Comparison of ENCODE assay signal across 17 cellular contexts in genomic region chr22:37503183-37503683, GRCh38. TPM values are rescaled to one million over a fixed set of nuclear protein-coding genes. Genes with fewer than 3 reads are reported as not detected.
DNase-seq lines count a peak whose midpoint lies in the region; ATAC-seq and TF ChIP-seq lines count a peak whose summit lies in the region.
"Had no signal": no experiment of that assay in that cellular context is flagged by ENCODE, and none has a peak within 500 bp of the region (broad histone marks: within the 10 kb centered on the region; RNA-seq: fewer than 3 reads in every experiment).

No MANE protein-coding gene starts in this region.

- H3K27ac ChIP-seq in C4-2B (peak overlapping the region; percentile 59), adrenal gland (peak overlapping the region; percentile 64 to 92 (median 85)), right lobe of liver (peak overlapping the region; percentile 62 to 95 (median 87)), skeletal muscle tissue (ENCODE audit: low read depth, low read length) (peak overlapping the region; percentile 76)
- H3K27ac ChIP-seq: GM23248 had no signal

- DNase-seq in adrenal gland (no peak), right lobe of liver (no peak), OCI-M1 (lab: John Stamatoyannopoulos, UW) (no peak), mesothelial cell of epicardium (ENCODE audit: low spot score in 2 of 2, unreplicated experiment in 2 of 2) (no peak), GOT3 (lab: John Stamatoyannopoulos, UW) (no peak)
- DNase-seq: activated CD8-positive, alpha-beta memory T cell treated with anti-CD3 and anti-CD28 coated beads for 24 hours; GM23248; MG63; NCI-H187; NCI-H510A treated with DMSO at 0.1 percent for 48 hours; substantia nigra had no signal

- ATAC-seq in right lobe of liver (no peak), GM19397 (IDR thresholded peaks at IDR 0.05; ENCODE audit: unreplicated experiment) (no peak)

- no peak for TF ChIP-seq CTCF in C4-2B (conservative IDR thresholded peaks at IDR 0.05)
- TF ChIP-seq CTCF in adrenal gland (IDR thresholded peaks at IDR 0.05) = no peak
- no peak for TF ChIP-seq CTCF in right lobe of liver (IDR thresholded peaks at IDR 0.05)
- TF ChIP-seq CTCF in mesothelial cell of epicardium (IDR thresholded peaks at IDR 0.05; ENCODE audit: unreplicated experiment) = no peak

- no peaks in the 10 kb centered on the region for H3K9me3 Mint-ChIP-seq in mesothelial cell of epicardium
- H3K9me3 Mint-ChIP-seq: dendritic cell treated with granulocyte-macrophage colony-stimulating factor and Interleukin-4, amounts not matched to agents 40 ng/mL and 50 ng/mL, for 4 days had no signal

- intact Hi-C loops in adrenal gland (cut with DNase I) = no loop called here
- intact Hi-C loops in right lobe of liver (cut with DNase I) = no loop called here

- H3K27me3 Mint-ChIP-seq in mesothelial cell of epicardium (ENCODE audit: low read depth) = no peaks in the 10 kb centered on the region

- no peak for TF ChIP-seq POLR2A in adrenal gland (IDR thresholded peaks at IDR 0.05)
- TF ChIP-seq POLR2A in right lobe of liver (IDR thresholded peaks at IDR 0.05) = no peak

- H3K9me3 ChIP-seq in adrenal gland (replicated peaks in 1 of 3) = no peaks in the 10 kb centered on the region
- H3K9me3 ChIP-seq in right lobe of liver = no peaks in the 10 kb centered on the region
- no peaks in the 10 kb centered on the region for H3K9me3 ChIP-seq in skeletal muscle tissue (ENCODE audit: control insufficient read depth in 3 of 3, low read length in 3 of 3)
- H3K9me3 ChIP-seq: MG63 had no signal

- whole genome bisulfite sequencing in adrenal gland, 4 donors = 52 to 72% (median 67%) methylated on average over 3 of the region's 3 CpGs
- WGBS in right lobe of liver (ENCODE audit: insufficient coverage, low coverage, low lambda C conversion rate, missing lambda C conversion rate) = 63% methylated on average over 2 of the region's 3 CpGs

- H3K36me3 ChIP-seq in adrenal gland (replicated peaks in 1 of 2) (peaks cover 0 to 6% of the 10 kb centered on the region in 2 donors), right lobe of liver (peaks cover 0 to 3% (median 0%) of the 10 kb centered on the region in 4 donors), skeletal muscle tissue (ENCODE audit: control insufficient read depth in 3 of 3, insufficient read depth in 3 of 3, low read length in 3 of 3) (peaks cover 0 to 5% (median 0%) of the 10 kb centered on the region in 3 donors)

- H3K27ac Mint-ChIP-seq in mesothelial cell of epicardium = no peak overlapping the region
- H3K27ac Mint-ChIP-seq: dendritic cell treated with granulocyte-macrophage colony-stimulating factor and Interleukin-4, amounts not matched to agents 40 ng/mL and 50 ng/mL, for 4 days had no signal

- H3K27me3 ChIP-seq in adrenal gland (no peaks in the 10 kb centered on the region), right lobe of liver (no peaks in the 10 kb centered on the region), skeletal muscle tissue (ENCODE audit: control insufficient read depth in 3 of 3, insufficient read depth in 3 of 3, low read length in 3 of 3) (peaks cover 7 to 20% (median 10%) of the 10 kb centered on the region in 3 donors)
- H3K27me3 ChIP-seq: MG63 had no signal

- H3K4me3 ChIP-seq in adrenal gland = no peak overlapping the region
- no peak overlapping the region for H3K4me3 ChIP-seq in right lobe of liver
- H3K4me3 ChIP-seq in skeletal muscle tissue (ENCODE audit: low read length in 3 of 3) = no peak overlapping the region
- H3K4me3 ChIP-seq: GM23248, MG63, smooth muscle cell had no signal

- H3K36me3 Mint-ChIP-seq in mesothelial cell of epicardium = peaks cover 7% of the 10 kb centered on the region

- H3K4me3 Mint-ChIP-seq in mesothelial cell of epicardium = no peak overlapping the region
- H3K4me3 Mint-ChIP-seq: dendritic cell treated with granulocyte-macrophage colony-stimulating factor and Interleukin-4, amounts not matched to agents 40 ng/mL and 50 ng/mL, for 4 days had no signal

- peaks cover 29% of the 10 kb centered on the region for H3K4me1 Mint-ChIP-seq in mesothelial cell of epicardium

- H3K4me1 ChIP-seq in adrenal gland (replicated peaks in 1 of 2) (peaks cover 37 to 46% of the 10 kb centered on the region in 2 donors), right lobe of liver (peaks cover 0 to 56% (median 35%) of the 10 kb centered on the region in 4 donors), skeletal muscle tissue (ENCODE audit: control insufficient read depth in 3 of 3, insufficient read depth in 3 of 3, low read length in 3 of 3) (peaks cover 38 to 74% (median 49%) of the 10 kb centered on the region in 3 donors)

- peak overlapping the region in 2 of 3 donors; percentile 38 to 50 for H3K9ac ChIP-seq in skeletal muscle tissue (ENCODE audit: low read depth in 1 of 3, low read length in 3 of 3)
- H3K9ac ChIP-seq: GM23248 had no signal

RNA-seq across cellular contexts. Expression of gene CARD10, which starts 16.0 kb away (rescaled TPM):
- total RNA-seq in adrenal gland = 10 to 100 TPM; 14.0 to 34.2 (median 20.9) TPM
- polyA plus RNA-seq in adrenal gland = 10 to 100 TPM in 2 of 3 donors, 1 to 10 TPM in 1; 4.7 to 24.4 (median 17.4) TPM
- 10 to 100 TPM in 5 of 6 experiments, 1 to 10 TPM in 1; 9.0 to 27.8 (median 14.2) TPM for total RNA-seq in right lobe of liver
- total RNA-seq in skeletal muscle tissue = 5.7 TPM
- 12.2 to 13.6 TPM (median 13.1 TPM) in 3 replicates for total RNA-seq in mesothelial cell of epicardium

RNA-seq across cellular contexts. Expression of gene MFNG, which starts 17.0 kb away (rescaled TPM):
- total RNA-seq in adrenal gland (10 to 100 TPM; 16.2 to 27.6 (median 22.7) TPM), right lobe of liver (10 to 100 TPM in 4 of 6 experiments, 1 to 10 TPM in 2; 5.6 to 14.4 (median 10.2) TPM), skeletal muscle tissue (3.7 TPM), mesothelial cell of epicardium (0.83 to 0.97 TPM (median 0.91 TPM) in 3 replicates)
- polyA plus RNA-seq in adrenal gland = 10 to 100 TPM in 1 of 3 donors, 1 to 10 TPM in 2; 4.3 to 11.5 (median 7.8) TPM
- total RNA-seq: GM23248, smooth muscle cell had no signal
- polyA plus RNA-seq: GM23248 had no signal

RNA-seq across cellular contexts. Expression of gene CDC42EP1, which starts 57.0 kb away (rescaled TPM):
- total RNA-seq in adrenal gland (100 to 1,000 TPM in 5 of 8 donors, 10 to 100 TPM in 3; 74.4 to 159 (median 125) TPM), right lobe of liver (100 to 1,000 TPM in 1 of 6 experiments, 10 to 100 TPM in 5; 29.2 to 117 (median 68.0) TPM), skeletal muscle tissue (6.3 TPM), mesothelial cell of epicardium (38.5 to 39.1 TPM (median 38.8 TPM) in 3 replicates)
- 10 to 100 TPM; 19.7 to 65.1 (median 39.5) TPM for polyA plus RNA-seq in adrenal gland
- total RNA-seq: OCI-LY7 had no signal
